In genomic region chr11:117515892-117516291, GRCh38 we compare ENCODE assay signal across 25 cellular contexts.
"Had no signal": no experiment of that assay in that cellular context is flagged by ENCODE, and none has a peak within 500 bp of the region (broad histone marks: within the 10 kb centered on the region; RNA-seq: fewer than 3 reads in every experiment).

No MANE protein-coding gene starts in this region.

- H3K9me3 ChIP-seq: colonic mucosa, esophagus muscularis mucosa, esophagus squamous epithelium, gastrocnemius medialis, gastroesophageal sphincter, heart left ventricle, heart right ventricle had no signal

- H3K27ac ChIP-seq: colonic mucosa, coronary artery, epithelial cell of prostate, esophagus muscularis mucosa, esophagus squamous epithelium, foreskin keratinocyte, gastrocnemius medialis, gastroesophageal sphincter, heart left ventricle, heart right ventricle had no signal

- H3K9me3 Mint-ChIP-seq: dendritic cell treated with granulocyte-macrophage colony-stimulating factor and Interleukin-4, amounts not matched to agents 40 ng/mL and 50 ng/mL, for 4 days; effector memory CD8-positive, alpha-beta T cell; endodermal cell had no signal

- H3K4me1 ChIP-seq: colonic mucosa, foreskin keratinocyte, gastrocnemius medialis had no signal

- H3K36me3 ChIP-seq: colonic mucosa, esophagus squamous epithelium, gastrocnemius medialis had no signal

- H3K27me3 ChIP-seq: colonic mucosa, dorsolateral prefrontal cortex, gastrocnemius medialis, heart left ventricle had no signal

- H3K27ac Mint-ChIP-seq: dendritic cell treated with granulocyte-macrophage colony-stimulating factor and Interleukin-4, amounts not matched to agents 40 ng/mL and 50 ng/mL, for 4 days; endodermal cell had no signal

- H3K4me3 Mint-ChIP-seq: dendritic cell treated with granulocyte-macrophage colony-stimulating factor and Interleukin-4, amounts not matched to agents 40 ng/mL and 50 ng/mL, for 4 days; effector memory CD8-positive, alpha-beta T cell; endodermal cell had no signal

- ATAC-seq: effector memory CD8-positive, alpha-beta T cell; esophagus mucosa; foreskin keratinocyte; gastrocnemius medialis; gastroesophageal sphincter; heart left ventricle; heart right ventricle had no signal

- DNase-seq: colonic mucosa; cortex of kidney; dermis blood vessel endothelial cell; dorsolateral prefrontal cortex; effector CD4-positive, alpha-beta T cell; effector CD8-positive, alpha-beta T cell; effector memory CD4-positive, alpha-beta T cell; effector memory CD8-positive, alpha-beta T cell; endodermal cell; erythroblast; esophagus squamous epithelium; foreskin fibroblast; foreskin keratinocyte; foreskin melanocyte; gastrocnemius medialis; glutamatergic neuron; head of caudate nucleus; heart left ventricle; heart right ventricle had no signal

- H3K4me3 ChIP-seq: colonic mucosa, coronary artery, dorsolateral prefrontal cortex, esophagus muscularis mucosa, esophagus squamous epithelium, gastrocnemius medialis, gastroesophageal sphincter, heart left ventricle, heart right ventricle had no signal
